8 cellular contexts compared by ENCODE assay signal in the genomic region with DNA sequence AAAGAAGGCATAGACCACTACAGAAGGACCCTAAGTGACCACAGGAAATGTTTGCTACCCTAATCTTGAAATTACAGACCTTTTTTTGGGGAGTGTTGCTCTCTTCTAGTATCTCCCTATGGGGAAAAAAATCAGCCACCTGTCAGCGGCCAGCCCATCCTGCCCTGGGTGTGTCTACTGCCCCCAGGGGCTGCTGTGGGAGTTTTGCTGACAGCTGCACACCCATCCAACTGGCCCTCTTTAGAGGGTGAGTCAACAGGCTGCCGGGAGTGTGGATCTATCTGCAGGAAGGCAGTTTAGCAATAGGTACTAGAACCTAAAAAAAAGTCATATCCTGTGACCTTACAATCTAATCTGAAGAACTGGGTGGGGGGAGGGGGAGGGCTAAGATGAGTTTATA. TPM values are rescaled to one million over a fixed set of nuclear protein-coding genes. Genes with fewer than 3 reads are reported as not detected.
DNase-seq lines count a peak whose midpoint lies in the region; ATAC-seq and TF ChIP-seq lines count a peak whose summit lies in the region.

No MANE protein-coding gene starts in this region.

- H3K4me1 Mint-ChIP-seq in Caco-2 (ENCODE audit: low read depth, unreplicated experiment), result peaks cover 23% of the 10 kb centered on the region

- intact Hi-C loops in Caco-2 (cut with micrococcal nuclease; ENCODE audit: unreplicated experiment), result loop anchor here (2.0 kb wide), 1 partner anchor 58 kb away; no protein-coding TSS in a partner anchor
- intact Hi-C loops in Right ventricle myocardium superior (cut with DNase I), result no loop called here
- intact Hi-C loops in thyroid gland (cut with DNase I), result no loop called here
- intact Hi-C loops in posterior vena cava (cut with DNase I), result no loop called here

- H3K4me3 ChIP-seq in Caco-2 (ENCODE audit: low read depth, low read length), result no peak overlapping the region
- H3K4me3 ChIP-seq in thyroid gland (replicated peaks in 1 of 3), result no peak overlapping the region

- H3K4me1 ChIP-seq in Caco-2 (peaks cover 18% of the 10 kb centered on the region), thyroid gland (peaks cover 6 to 10% of the 10 kb centered on the region in 2 donors)

- peak overlapping the region; percentile 26 for H3K4me3 Mint-ChIP-seq in Caco-2 (ENCODE audit: unreplicated experiment)

- H3K27me3 Mint-ChIP-seq in Caco-2 (ENCODE audit: insufficient read depth, unreplicated experiment), result no peaks in the 10 kb centered on the region

- H3K9me3 ChIP-seq in Caco-2 (no peaks in the 10 kb centered on the region), thyroid gland (no peaks in the 10 kb centered on the region)

- POLR2A ChIA-PET in Caco-2 (lab: Charles Lee), result interaction anchor here (0.6 kb wide), 1 partner anchor 1383 kb away, joined by 12 read pairs; no protein-coding TSS in a partner anchor

- no peak overlapping the region for H3K27ac ChIP-seq in thyroid gland

- CTCF ChIA-PET in Caco-2 (lab: Charles Lee), result interaction anchor here (0.5 to 1.3 kb wide), 5 partner anchors 9 to 121 kb away, joined by 3 to 6 read pairs (median 3); a partner anchor contains a TSS

- no peak for TF ChIP-seq POLR2A in thyroid gland (IDR thresholded peaks at IDR 0.05)

- WGBS in thyroid gland, 2 donors, result 32 to 49% methylated on average over 2 of the region's 2 CpGs

- TF ChIP-seq CTCF in Caco-2 (IDR thresholded peaks at IDR 0.05; ENCODE audit: insufficient read depth in 1 of 2, low read depth in 1 of 2, low read length in 1 of 2, severe bottlenecking in 1 of 2, unreplicated experiment in 1 of 2) (peak; percentile 37 to 51), thyroid gland (IDR thresholded peaks at IDR 0.05) (no peak)

- ATAC-seq in Right ventricle myocardium superior (ENCODE audit: poor library complexity) (peak; percentile 20), HG03196 (IDR thresholded peaks at IDR 0.05; ENCODE audit: unreplicated experiment) (no peak)

- BruUV-seq in Caco-2 (replicated peaks; lab: Mats Ljungman, UMichigan), result no TSS peak

- no peak overlapping the region for H3K27ac Mint-ChIP-seq in Caco-2 (ENCODE audit: unreplicated experiment)

- DNase-seq in Caco-2, result peak; percentile 70 to 81
- peak; percentile 85 for DNase-seq in HPDE6-E6E7 (ENCODE audit: extremely low spot score)
- peak; percentile 87 for DNase-seq in SKM-1 (lab: John Stamatoyannopoulos, UW; ENCODE audit: unreplicated experiment)
- DNase-seq in Right ventricle myocardium superior, result no peak
- DNase-seq in thyroid gland, result peak; percentile 15 to 19
- no peak for DNase-seq in posterior vena cava (ENCODE audit: low spot score)
- DNase-seq in GM19240 (ENCODE audit: insufficient read length, low spot score), result no peak

- H3K27me3 ChIP-seq in Caco-2 (replicated peaks; ENCODE audit: control insufficient read depth, insufficient read depth, low read length), result no peaks in the 10 kb centered on the region
- H3K27me3 ChIP-seq in thyroid gland, result no peaks in the 10 kb centered on the region

- no peaks in the 10 kb centered on the region for H3K36me3 Mint-ChIP-seq in Caco-2 (ENCODE audit: insufficient read depth, unreplicated experiment)

- H3K9me3 Mint-ChIP-seq in Caco-2 (ENCODE audit: unreplicated experiment), result no peaks in the 10 kb centered on the region

- no peaks in the 10 kb centered on the region for H3K36me3 ChIP-seq in Caco-2 (ENCODE audit: control insufficient read depth, insufficient read depth, low read length)
- H3K36me3 ChIP-seq in thyroid gland, result no peaks in the 10 kb centered on the region

RNA-seq across cellular contexts. Expression of a gene that starts 0.8 kb away (rescaled TPM):
- 1.7 and 2.2 TPM in 2 replicates for total RNA-seq in Caco-2 (2022)
- total RNA-seq in Right ventricle myocardium superior, result 45.8 TPM
- 10 to 100 TPM; 10.3 to 14.9 (median 14.4) TPM for total RNA-seq in thyroid gland
- total RNA-seq in posterior vena cava, result 10 to 100 TPM; 42.1 to 46.8 TPM

Comparison
In these comparisons a context has a peak if more than half of its experiments do, and no peak if none do; other contexts are left out.
1. DNase-seq: peak in Caco-2 (2 of 2), HPDE6-E6E7 (single experiment), SKM-1 (single experiment) and thyroid gland (2 of 2); none in Right ventricle myocardium superior (single experiment), posterior vena cava (single experiment) and GM19240 (single experiment).
2. CTCF ChIP-seq: peak in Caco-2 (2 of 2); none in thyroid gland (0 of 6).